26 cellular contexts compared by ENCODE assay signal in genomic region chr6:144955853-144956252, GRCh38.
DNase-seq lines count a peak whose midpoint lies in the region; ATAC-seq and TF ChIP-seq lines count a peak whose summit lies in the region.
"Had no signal": no experiment of that assay in that cellular context is flagged by ENCODE, and none has a peak within 500 bp of the region (broad histone marks: within the 10 kb centered on the region; RNA-seq: fewer than 3 reads in every experiment).

No MANE protein-coding gene starts in this region.

- TF ChIP-seq RAD21 in IMR-90 (IDR thresholded peaks at IDR 0.05; ENCODE audit: low read length): no peak

- H2BK15ac ChIP-seq in IMR-90 (ENCODE audit: low read depth, low read length): no peak overlapping the region; the same call in 2 of the 3 replicates

- H3K9ac ChIP-seq in IMR-90 (ENCODE audit: low read depth, low read length): no peak overlapping the region
- H3K9ac ChIP-seq in smooth muscle cell (ENCODE audit: low read depth): no peak overlapping the region

- peak overlapping the region; percentile 2; the same call in 1 of the 2 replicates for H3K4ac ChIP-seq in IMR-90 (ENCODE audit: low read depth, low read length)

- H3K4me1 ChIP-seq in IMR-90 (ENCODE audit: control insufficient read depth, insufficient read depth, low read length): peaks cover 13% of the 10 kb centered on the region
- H3K4me1 ChIP-seq in smooth muscle cell (ENCODE audit: low read depth): no peaks in the 10 kb centered on the region

- H3K79me2 ChIP-seq in smooth muscle cell (ENCODE audit: low read depth): no peaks in the 10 kb centered on the region
- H3K79me2 ChIP-seq: hepatocyte had no signal

- no peak overlapping the region for H4K5ac ChIP-seq in IMR-90 (ENCODE audit: low read depth, low read length)

- no peak overlapping the region for H2AK9ac ChIP-seq in IMR-90 (replicated peaks; ENCODE audit: low read depth, low read length, poor library complexity)

- H4K8ac ChIP-seq in IMR-90 (ENCODE audit: low read depth in 2 of 2, low read length in 2 of 2): no peak overlapping the region

- no peak overlapping the region for H3K56ac ChIP-seq in IMR-90 (ENCODE audit: extremely low read depth, insufficient read depth, low read length)

- H2BK20ac ChIP-seq in IMR-90 (ENCODE audit: low read depth, low read length): no peak overlapping the region

- H3K4me2 ChIP-seq in IMR-90 (ENCODE audit: low read depth, low read length) (no peak overlapping the region), smooth muscle cell (peak overlapping the region; percentile 2)
- H3K4me2 ChIP-seq: hepatocyte had no signal

- H2BK120ac ChIP-seq in IMR-90 (ENCODE audit: low read depth, low read length): no peak overlapping the region

- intact Hi-C loops in IMR-90 (cut with micrococcal nuclease): no loop called here

- H3K27ac ChIP-seq in IMR-90 (ENCODE audit: insufficient read depth, low read length): no peak overlapping the region
- H3K27ac ChIP-seq in smooth muscle cell (ENCODE audit: low read depth): peak overlapping the region; percentile 61
- H3K27ac ChIP-seq: hepatocyte had no signal

- no peak; the same call in 1 of the 2 replicates for ATAC-seq in IMR-90 (ENCODE audit: low read depth)
- no peak for ATAC-seq in GM21367 (IDR thresholded peaks at IDR 0.05; ENCODE audit: unreplicated experiment)
- ATAC-seq in HG02970 (IDR thresholded peaks at IDR 0.05; ENCODE audit: low FRiP score, unreplicated experiment): no peak
- ATAC-seq: activated CD8-positive, alpha-beta memory T cell treated with anti-CD3 and anti-CD28 coated beads, Interleukin-2, amount 10 ng/mL, durations not matched to agents 7 days and 5 days; activated T-cell treated with anti-CD3 and anti-CD28 coated beads, Interleukin-2, amount 50 U/mL, for 72 hours; left ventricle myocardium superior; mucosa of descending colon had no signal

- no peak overlapping the region for H4K91ac ChIP-seq in IMR-90 (ENCODE audit: insufficient read depth, low read depth, low read length)

- H3K79me1 ChIP-seq in IMR-90 (ENCODE audit: low read depth in 1 of 2, low read length in 2 of 2): no peaks in the 10 kb centered on the region

- TF ChIP-seq POLR2A in IMR-90 (IDR thresholded peaks at IDR 0.05; ENCODE audit: low read depth, low read length): no peak

- no peak overlapping the region for H3K18ac ChIP-seq in IMR-90 (ENCODE audit: low read depth, low read length)

- dilution Hi-C loops in IMR-90 (cut with HindIII; ENCODE audit: low sequenced_read_pairs, unreplicated experiment): no loop called here

- TF ChIP-seq CTCF in IMR-90 (conservative IDR thresholded peaks at IDR 0.05; ENCODE audit: low read depth, low read length) (no peak), smooth muscle cell (IDR thresholded peaks at IDR 0.05; ENCODE audit: borderline replicate concordance, insufficient read depth, poor library complexity, severe bottlenecking) (no peak)

- no peak overlapping the region for H3K4me3 ChIP-seq in IMR-90 (ENCODE audit: insufficient read depth, low read depth, low read length)
- H3K4me3 ChIP-seq in smooth muscle cell: no peak overlapping the region
- H3K4me3 ChIP-seq: hepatocyte, mucosa of descending colon had no signal

- H4K20me1 ChIP-seq in IMR-90 (ENCODE audit: insufficient read depth, low read length) (no peaks in the 10 kb centered on the region), smooth muscle cell (ENCODE audit: low read depth) (no peaks in the 10 kb centered on the region)

- H3K36me3 ChIP-seq in IMR-90 (ENCODE audit: control insufficient read depth, insufficient read depth, low read length) (no peaks in the 10 kb centered on the region), smooth muscle cell (ENCODE audit: low read depth) (no peaks in the 10 kb centered on the region)

- in situ Hi-C loops in IMR-90 (cut with MboI; ENCODE audit: low sequenced_read_pairs): no loop called here

- H2AFZ ChIP-seq in IMR-90 (replicated peaks; ENCODE audit: low read length, poor library complexity) (no peak overlapping the region), smooth muscle cell (ENCODE audit: low read depth) (no peak overlapping the region)
- H2AFZ ChIP-seq: hepatocyte had no signal

- no peaks in the 10 kb centered on the region for H3K27me3 ChIP-seq in IMR-90 (ENCODE audit: control insufficient read depth, insufficient read depth, low read length)
- no peaks in the 10 kb centered on the region for H3K27me3 ChIP-seq in smooth muscle cell (ENCODE audit: low read depth)
- H3K27me3 ChIP-seq: hepatocyte had no signal

- no peak overlapping the region for H3K23ac ChIP-seq in IMR-90 (ENCODE audit: low read depth, low read length)

- CTCF ChIA-PET in IMR-90 (lab: Yijun Ruan, JAX): no interaction called here

- H2AK5ac ChIP-seq in IMR-90 (ENCODE audit: low read depth, low read length): no peak overlapping the region

- H3F3A ChIP-seq in smooth muscle cell (ENCODE audit: low read depth): peaks cover 4% of the 10 kb centered on the region

- no TSS peak for BruUV-seq in IMR-90 (replicated peaks; lab: Mats Ljungman, UMichigan)

- peak; percentile 78 for DNase-seq in IMR-90
- peak; percentile 69 for DNase-seq in astrocyte of the hippocampus (ENCODE audit: low read depth, low spot score)
- peak; percentile 21 for DNase-seq in glomerular visceral epithelial cell (ENCODE audit: extremely low spot score)
- DNase-seq in smooth muscle cell (lab: John Stamatoyannopoulos, UW; ENCODE audit: unreplicated experiment): no peak
- DNase-seq in NCI-H2107 treated with DMSO at 0.1 percent for 48 hours (lab: John Stamatoyannopoulos, UW; ENCODE audit: unreplicated experiment): no peak
- DNase-seq: activated CD4-positive, alpha-beta T cell treated with anti-CD3 and anti-CD28 coated beads, Interleukin-2, amount 50 U/mL, for 1 hour; activated CD8-positive, alpha-beta memory T cell treated with anti-CD3 and anti-CD28 coated beads, Interleukin-2, amount 10 ng/mL, durations not matched to agents 7 days and 5 days; activated naive CD4-positive, alpha-beta T cell treated with Interleukin-2 at 50 U/mL for 16 hours; activated T-cell treated with anti-CD3 and anti-CD28 coated beads, Interleukin-2, amount 50 U/mL, for 72 hours; AML-193; amniotic stem cell; CD4-positive, alpha-beta memory T cell; cerebellar nuclear complex; GDM1; GOT3; immature natural killer cell; left ventricle myocardium superior; mucosa of descending colon; NCI-H1048; NCI-H2029; NCI-H345; NCI-H774; stimulated activated CD8-positive, alpha-beta memory T cell treated with anti-CD3 and anti-CD28 coated beads, Interleukin-4, amount 100 ng/mL, for 48 hours had no signal

- WGBS in IMR-90 (ENCODE audit: extremely low coverage in 2 of 2, insufficient read length in 1 of 2), 2 experiments: no CpG with 5 or more reads among the region's 3 CpGs
- 39% methylated on average over 3 of the region's 3 CpGs for WGBS in smooth muscle cell (ENCODE audit: low lambda C conversion rate)

- no peak overlapping the region for H3K14ac ChIP-seq in IMR-90 (replicated peaks; ENCODE audit: low read depth, low read length)

- POLR2A ChIA-PET in IMR-90 (lab: Charles Lee; ENCODE audit: unreplicated experiment): no interaction called here

- peak overlapping the region; percentile 32 for H2BK5ac ChIP-seq in IMR-90 (ENCODE audit: low read depth, low read length, poor library complexity, severe bottlenecking)

- H3K9me3 ChIP-seq in IMR-90 (ENCODE audit: control insufficient read depth, insufficient read depth, low read length): no peaks in the 10 kb centered on the region
- no peaks in the 10 kb centered on the region for H3K9me3 ChIP-seq in smooth muscle cell (replicated peaks; ENCODE audit: low read depth)
- H3K9me3 ChIP-seq: mucosa of descending colon had no signal

- peaks cover 8% of the 10 kb centered on the region for H3K9me1 ChIP-seq in IMR-90 (ENCODE audit: insufficient read depth, low read length)

TF ChIP-seq in IMR-90, 13 proteins besides CTCF, POLR2A, EP300 and RAD21:
- no peak for TF ChIP-seq CEBPB (IDR thresholded peaks at IDR 0.05; ENCODE audit: low read depth, low read length)
- no peak for TF ChIP-seq NFE2L2 (IDR thresholded peaks at IDR 0.05; ENCODE audit: low read depth, low read length)
- TF ChIP-seq ELK1 (IDR thresholded peaks at IDR 0.05; ENCODE audit: borderline replicate concordance, low read depth, low read length): no peak
- TF ChIP-seq MAZ (IDR thresholded peaks at IDR 0.05; ENCODE audit: borderline replicate concordance, low read depth, low read length): no peak
- TF ChIP-seq, protein P1, sequence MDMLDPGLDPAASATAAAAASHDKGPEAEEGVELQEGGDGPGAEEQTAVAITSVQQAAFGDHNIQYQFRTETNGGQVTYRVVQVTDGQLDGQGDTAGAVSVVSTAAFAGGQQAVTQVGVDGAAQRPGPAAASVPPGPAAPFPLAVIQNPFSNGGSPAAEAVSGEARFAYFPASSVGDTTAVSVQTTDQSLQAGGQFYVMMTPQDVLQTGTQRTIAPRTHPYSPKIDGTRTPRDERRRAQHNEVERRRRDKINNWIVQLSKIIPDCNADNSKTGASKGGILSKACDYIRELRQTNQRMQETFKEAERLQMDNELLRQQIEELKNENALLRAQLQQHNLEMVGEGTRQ (IDR thresholded peaks at IDR 0.05; ENCODE audit: low read depth, low read length): no peak
- no peak for TF ChIP-seq BHLHE40 (IDR thresholded peaks at IDR 0.05; ENCODE audit: low read depth, low read length)

Comparison
In these comparisons a context has a peak if more than half of its experiments do, and no peak if none do; other contexts are left out.
1. DNase-seq: peak in IMR-90 (single experiment), astrocyte of the hippocampus (single experiment) and glomerular visceral epithelial cell (single experiment); none in smooth muscle cell (single experiment) and NCI-H2107 treated with DMSO at 0.1 percent for 48 hours (single experiment).